ENCODE assay signal across 24 cellular contexts in genomic region chr15:73359653-73360052, GRCh38. TPM values are rescaled to one million over a fixed set of nuclear protein-coding genes. Genes with fewer than 3 reads are reported as not detected.
"Had no signal": no experiment of that assay in that cellular context is flagged by ENCODE, and none has a peak within 500 bp of the region (broad histone marks: within the 10 kb centered on the region; RNA-seq: fewer than 3 reads in every experiment).

No MANE protein-coding gene starts in this region.

- H3K9me3 ChIP-seq: SK-N-SH had no signal

- DNase-seq: Kasumi-1, MM.1S, NCI-H1092 treated with DMSO at 0.1 percent for 48 hours, NCI-H1436, NCI-H187, NCI-H2029, NCI-H2081 treated with DMSO at 0.1 percent for 48 hours, NCI-H2171, NCI-H226, NCI-H446, NCI-H510A, NCI-H524 treated with DMSO at 0.1 percent for 48 hours, NCI-H774, PC-3, SHP77, SK-N-SH, SW 1271, T-helper 1 cell had no signal

- H3K9ac ChIP-seq: KMS-11, SK-N-SH had no signal

- H3K27ac ChIP-seq: KMS-11, RWPE1 had no signal

- ATAC-seq: Panc1, PC-3 had no signal

- H3K4me2 ChIP-seq: KMS-11, SK-N-SH had no signal

RNA-seq across cellular contexts. Expression of gene HCN4, which starts 9.1 kb away (rescaled TPM):
- total RNA-seq: HT1080, OCI-LY7, PC-3, SK-MEL-5 had no signal
- polyA plus RNA-seq: SK-N-SH had no signal
